Comparison of ENCODE assay signal across 8 cellular contexts in the genomic region with DNA sequence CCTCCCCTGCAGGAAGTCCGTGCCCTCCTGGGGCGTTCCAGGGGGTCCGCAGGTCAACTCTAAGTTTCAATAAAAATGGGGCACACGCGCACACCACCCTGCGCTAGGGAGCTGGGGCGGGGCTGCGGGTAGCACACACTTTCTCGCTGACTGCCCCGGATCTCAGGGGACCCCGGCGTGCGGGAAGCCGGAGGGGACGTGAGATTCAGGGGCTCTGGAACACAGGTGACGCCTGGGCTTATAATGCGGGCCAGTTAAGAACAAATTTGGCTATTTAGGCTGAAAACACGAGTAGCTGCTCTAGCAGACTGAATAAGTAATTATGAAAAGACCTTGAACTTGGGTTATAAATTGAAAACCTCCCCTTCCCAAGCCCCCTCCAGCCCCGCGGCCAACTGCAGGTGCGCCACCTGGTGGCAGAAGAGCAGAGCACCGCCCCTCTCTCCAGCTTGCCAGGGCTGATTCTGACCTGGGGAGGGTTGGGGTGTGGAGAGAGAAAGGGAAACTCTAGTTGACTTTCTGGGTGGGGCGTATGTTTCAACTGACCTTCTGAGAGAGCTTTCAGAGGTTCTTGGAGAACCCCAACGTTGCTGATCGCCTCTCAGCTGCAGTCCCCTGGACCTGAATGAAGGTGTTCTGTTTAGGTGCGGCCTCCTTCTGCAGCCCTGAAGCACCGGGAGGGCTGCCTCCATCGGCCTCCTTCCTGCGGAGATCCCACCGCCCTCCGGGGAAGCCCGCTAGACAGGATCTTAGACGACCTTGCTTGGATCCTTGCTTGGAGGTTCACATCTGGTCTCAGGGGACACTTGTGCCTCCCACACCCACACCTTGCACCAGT.
A peak's percentile ranks its signal among the peaks of the same experiment; 100 is the strongest.
DNase-seq lines count a peak whose midpoint lies in the region; ATAC-seq and TF ChIP-seq lines count a peak whose summit lies in the region.

No MANE protein-coding gene starts in this region.

- no peak overlapping the region for H3K18ac ChIP-seq in mesendoderm (ENCODE audit: low read length)

- no peak overlapping the region for H2BK15ac ChIP-seq in mesendoderm (replicated peaks; ENCODE audit: low read depth)

- H3K56ac ChIP-seq in mesendoderm (ENCODE audit: low read length), result peak overlapping the region; percentile 57

- DNase-seq in CD4-positive, CD25-positive, alpha-beta regulatory T cell, result peak; percentile 26 to 39 (median 33)
- DNase-seq in Kasumi-1 (lab: John Stamatoyannopoulos, UW) (peak; percentile 22 to 23), chondrocyte (ENCODE audit: low spot score) (no peak), mesendoderm (no peak)
- DNase-seq in activated CD4-positive, CD25-positive, alpha-beta regulatory T cell treated with anti-CD3 and anti-CD28 coated beads, Interleukin-2, amount 50 U/mL, for 16 hours (ENCODE audit: low read depth, low spot score), result peak; percentile 30
- DNase-seq in stimulated activated naive B cell treated with anti-CD40 and anti-IgM and Interleukin-4, amounts not matched to agents 10 μg/mL and 1 μg/mL and 100 μg/mL, for 72 hours, result no peak

- TF ChIP-seq CTCF in chondrocyte (IDR thresholded peaks at IDR 0.05), result peak; percentile 92

- H3K27ac Mint-ChIP-seq in CD4-positive, CD25-positive, alpha-beta regulatory T cell, result no peak overlapping the region
- no peak overlapping the region for H3K27ac Mint-ChIP-seq in chondrocyte (ENCODE audit: unreplicated experiment)
- no peak overlapping the region for H3K27ac Mint-ChIP-seq in stimulated activated naive B cell treated with anti-CD40 and anti-IgM and Interleukin-4, amounts not matched to agents 10 μg/mL and 1 μg/mL and 100 μg/mL, for 72 hours

- peak; percentile 65 to 69 for ATAC-seq in CD4-positive, CD25-positive, alpha-beta regulatory T cell (ENCODE audit: low read depth in 2 of 2)
- ATAC-seq in GM21367 (IDR thresholded peaks at IDR 0.05; ENCODE audit: unreplicated experiment) (peak; percentile 75), GM18517 (IDR thresholded peaks at IDR 0.05; ENCODE audit: unreplicated experiment) (no peak)
- peak; percentile 90 to 92 for ATAC-seq in stimulated activated naive B cell treated with anti-CD40 and anti-IgM and Interleukin-4, amounts not matched to agents 10 μg/mL and 1 μg/mL and 100 μg/mL, for 72 hours (replicated peaks)

- H3K9me3 Mint-ChIP-seq in CD4-positive, CD25-positive, alpha-beta regulatory T cell, result peaks cover 0 to 2% (median 0%) of the 10 kb centered on the region in 7 donors
- no peaks in the 10 kb centered on the region for H3K9me3 Mint-ChIP-seq in chondrocyte (ENCODE audit: low read depth)
- no peaks in the 10 kb centered on the region for H3K9me3 Mint-ChIP-seq in stimulated activated naive B cell treated with anti-CD40 and anti-IgM and Interleukin-4, amounts not matched to agents 10 μg/mL and 1 μg/mL and 100 μg/mL, for 72 hours

- H2BK5ac ChIP-seq in mesendoderm (ENCODE audit: low read length), result no peak overlapping the region

- H3K4me2 ChIP-seq in mesendoderm (ENCODE audit: low read length), result peak overlapping the region; percentile 46

- no peak overlapping the region for H3K4me3 ChIP-seq in CD4-positive, CD25-positive, alpha-beta regulatory T cell (ENCODE audit: low read depth, low read length)
- H3K4me3 ChIP-seq in mesendoderm (ENCODE audit: low read length), result no peak overlapping the region

- no peaks in the 10 kb centered on the region for H3K36me3 ChIP-seq in CD4-positive, CD25-positive, alpha-beta regulatory T cell (ENCODE audit: control insufficient read depth, insufficient read depth, low read length)
- no peaks in the 10 kb centered on the region for H3K36me3 ChIP-seq in mesendoderm (ENCODE audit: control insufficient read depth, insufficient read depth, low read length)

- no peak overlapping the region for H2AK5ac ChIP-seq in mesendoderm (ENCODE audit: low read length)

- no peak overlapping the region for H3K23ac ChIP-seq in mesendoderm (ENCODE audit: low read length)

- H3K9ac ChIP-seq in mesendoderm (ENCODE audit: low read length), result peak overlapping the region; percentile 26

- no peaks in the 10 kb centered on the region for H3K79me2 ChIP-seq in mesendoderm (ENCODE audit: control insufficient read depth, insufficient read depth, low read length)

- H3K4me3 Mint-ChIP-seq in CD4-positive, CD25-positive, alpha-beta regulatory T cell, result peak overlapping the region in 3 of 4 donors; percentile 13 to 69 (median 60)
- no peak overlapping the region for H3K4me3 Mint-ChIP-seq in chondrocyte (ENCODE audit: unreplicated experiment)
- H3K4me3 Mint-ChIP-seq in stimulated activated naive B cell treated with anti-CD40 and anti-IgM and Interleukin-4, amounts not matched to agents 10 μg/mL and 1 μg/mL and 100 μg/mL, for 72 hours, result peak overlapping the region; percentile 48 to 64

- peaks cover 0 to 11% (median 0%) of the 10 kb centered on the region in 4 donors for H3K4me1 Mint-ChIP-seq in CD4-positive, CD25-positive, alpha-beta regulatory T cell
- H3K4me1 Mint-ChIP-seq in chondrocyte (ENCODE audit: low read depth), result peaks cover 8% of the 10 kb centered on the region
- H3K4me1 Mint-ChIP-seq in stimulated activated naive B cell treated with anti-CD40 and anti-IgM and Interleukin-4, amounts not matched to agents 10 μg/mL and 1 μg/mL and 100 μg/mL, for 72 hours, result peaks cover 3 to 13% of the 10 kb centered on the region in 2 donors

- H3K79me1 ChIP-seq in mesendoderm (ENCODE audit: low read length), result no peaks in the 10 kb centered on the region

- no peak overlapping the region for H3K27ac ChIP-seq in CD4-positive, CD25-positive, alpha-beta regulatory T cell (ENCODE audit: insufficient read depth, low read length, poor library complexity, severe bottlenecking)
- no peak overlapping the region for H3K27ac ChIP-seq in mesendoderm (ENCODE audit: low read depth, low read length)

- H3K4me1 ChIP-seq in CD4-positive, CD25-positive, alpha-beta regulatory T cell (ENCODE audit: control insufficient read depth, insufficient read depth, low read length, poor library complexity, severe bottlenecking), result peaks cover 8% of the 10 kb centered on the region
- H3K4me1 ChIP-seq in mesendoderm (ENCODE audit: control insufficient read depth, low read depth, low read length), result no peaks in the 10 kb centered on the region

- H4K8ac ChIP-seq in mesendoderm (ENCODE audit: low read depth, low read length), result no peak overlapping the region

- H3K27me3 Mint-ChIP-seq in CD4-positive, CD25-positive, alpha-beta regulatory T cell, result peaks cover 43% of the 10 kb centered on the region
- H3K27me3 Mint-ChIP-seq in chondrocyte (ENCODE audit: low read depth), result no peaks in the 10 kb centered on the region
- H3K27me3 Mint-ChIP-seq in stimulated activated naive B cell treated with anti-CD40 and anti-IgM and Interleukin-4, amounts not matched to agents 10 μg/mL and 1 μg/mL and 100 μg/mL, for 72 hours, result peaks cover 33 to 55% of the 10 kb centered on the region in 2 donors

- no peak overlapping the region for H2BK120ac ChIP-seq in mesendoderm (ENCODE audit: low read depth, low read length)

- H3K9me3 ChIP-seq in CD4-positive, CD25-positive, alpha-beta regulatory T cell (ENCODE audit: control insufficient read depth in 2 of 2, low read length in 2 of 2), result no peaks in the 10 kb centered on the region

- WGBS in mesendoderm (ENCODE audit: extremely low coverage, insufficient coverage, low lambda C conversion rate), result no CpG with 5 or more reads among the region's 33 CpGs

- H3K36me3 Mint-ChIP-seq in CD4-positive, CD25-positive, alpha-beta regulatory T cell, result no peaks in the 10 kb centered on the region
- H3K36me3 Mint-ChIP-seq in chondrocyte (ENCODE audit: low read depth), result peaks cover 10% of the 10 kb centered on the region
- no peaks in the 10 kb centered on the region for H3K36me3 Mint-ChIP-seq in stimulated activated naive B cell treated with anti-CD40 and anti-IgM and Interleukin-4, amounts not matched to agents 10 μg/mL and 1 μg/mL and 100 μg/mL, for 72 hours

- H4K5ac ChIP-seq in mesendoderm (ENCODE audit: low read length), result no peak overlapping the region

- no peak overlapping the region for H3K4ac ChIP-seq in mesendoderm (ENCODE audit: low read depth, low read length)

- no peaks in the 10 kb centered on the region for H3K27me3 ChIP-seq in CD4-positive, CD25-positive, alpha-beta regulatory T cell (ENCODE audit: control insufficient read depth, insufficient read depth, low read length)
- H3K27me3 ChIP-seq in mesendoderm (ENCODE audit: insufficient read depth, low read length, poor library complexity), result no peaks in the 10 kb centered on the region

Comparison
In these comparisons a context has a peak if more than half of its experiments do, and no peak if none do; other contexts are left out.
1. DNase-seq: peak in CD4-positive, CD25-positive, alpha-beta regulatory T cell (3 of 3), Kasumi-1 (2 of 2) and activated CD4-positive, CD25-positive, alpha-beta regulatory T cell treated with anti-CD3 and anti-CD28 coated beads, Interleukin-2, amount 50 U/mL, for 16 hours (single experiment); none in chondrocyte (single experiment), mesendoderm (single experiment) and stimulated activated naive B cell treated with anti-CD40 and anti-IgM and Interleukin-4, amounts not matched to agents 10 μg/mL and 1 μg/mL and 100 μg/mL, for 72 hours (single experiment).